Comparison of ENCODE assay signal across 7 cellular contexts in genomic region chr2:3660640-3661039, GRCh38. TPM values are rescaled to one million over a fixed set of nuclear protein-coding genes. Genes with fewer than 3 reads are reported as not detected.
DNase-seq lines count a peak whose midpoint lies in the region; ATAC-seq, FAIRE-seq and TF ChIP-seq lines count a peak whose summit lies in the region.
"Not testable (repeated sequence)": the region's sequence is repeated elsewhere in the genome, so short reads cannot be mapped to it uniquely, and the experiment has no call there.

No MANE protein-coding gene starts in this region.

- H3K9me3 ChIP-seq in IMR-90 (ENCODE audit: control insufficient read depth, insufficient read depth, low read length); keratinocyte (ENCODE audit: control insufficient read depth, low read depth, low read length): not testable (repeated sequence)

- not testable (repeated sequence) for H3K9me3 Mint-ChIP-seq in activated CD4-positive, alpha-beta memory T cell treated with anti-CD3 and anti-CD28 coated beads, Interleukin-2, amount 10 ng/mL, durations not matched to agents 7 days and 5 days; brain

- not testable (repeated sequence) for H2AK9ac ChIP-seq in IMR-90 (replicated peaks; ENCODE audit: low read depth, low read length, poor library complexity)

- not testable (repeated sequence) for BruUV-seq in IMR-90 (replicated peaks; lab: Mats Ljungman, UMichigan)

- ATAC-seq in IMR-90 (ENCODE audit: low read depth), result not testable (repeated sequence)

- H3K18ac ChIP-seq in IMR-90 (ENCODE audit: low read depth, low read length), result not testable (repeated sequence)

- H3K23ac ChIP-seq in IMR-90 (ENCODE audit: low read depth, low read length), result not testable (repeated sequence)

- not testable (repeated sequence) for H4K8ac ChIP-seq in IMR-90 (ENCODE audit: low read depth in 2 of 2, low read length in 2 of 2)

- not testable (repeated sequence) for H3K79me1 ChIP-seq in IMR-90 (ENCODE audit: low read depth in 1 of 2, low read length in 2 of 2)

- H4K91ac ChIP-seq in IMR-90 (ENCODE audit: insufficient read depth, low read depth, low read length), result not testable (repeated sequence)

- in situ Hi-C loops in Caki2 (cut with HindIII; ENCODE audit: low pct_unique_long_range_greater_than_20kb, low sequenced_read_pairs), result not testable (repeated sequence)
- in situ Hi-C loops in IMR-90 (cut with MboI; ENCODE audit: low sequenced_read_pairs), result loop anchor here (25.0 kb wide), 1 partner anchor 1798 kb away; no protein-coding TSS in a partner anchor

- not testable (repeated sequence) for H2BK5ac ChIP-seq in IMR-90 (ENCODE audit: low read depth, low read length, poor library complexity, severe bottlenecking)

- H2AFZ ChIP-seq in IMR-90 (replicated peaks; ENCODE audit: low read length, poor library complexity); keratinocyte (ENCODE audit: control insufficient read depth, low read length): not testable (repeated sequence)

- intact Hi-C loops in IMR-90 (cut with micrococcal nuclease), result not testable (repeated sequence)

- H2BK20ac ChIP-seq in IMR-90 (ENCODE audit: low read depth, low read length), result not testable (repeated sequence)

- not testable (repeated sequence) for H2BK15ac ChIP-seq in IMR-90 (ENCODE audit: low read depth, low read length)

- not testable (repeated sequence) for H3K79me2 ChIP-seq in keratinocyte (ENCODE audit: control insufficient read depth, insufficient read depth, low read length)

- H3K56ac ChIP-seq in IMR-90 (ENCODE audit: extremely low read depth, insufficient read depth, low read length), result not testable (repeated sequence)

- H4K5ac ChIP-seq in IMR-90 (ENCODE audit: low read depth, low read length), result not testable (repeated sequence)

- DNase-seq in Caki2 (ENCODE audit: low read depth) (peak; percentile 60), IMR-90 (peak; percentile 18), SHP77 (lab: John Stamatoyannopoulos, UW) (peak; percentile 15 to 61), keratinocyte (ENCODE audit: low read depth, low spot score) (peak; percentile 44)
- peak; percentile 53 for DNase-seq in activated CD4-positive, alpha-beta memory T cell treated with anti-CD3 and anti-CD28 coated beads, Interleukin-2, amount 10 ng/mL, durations not matched to agents 7 days and 5 days
- peak; percentile 15 for DNase-seq in stimulated activated CD4-positive, alpha-beta T cell treated with anti-CD3 and anti-CD28 coated beads, Interleukin-15, amount 100 ng/mL, for 24 hours

- CTCF ChIA-PET in IMR-90 (lab: Yijun Ruan, JAX), result not testable (repeated sequence)
- CTCF ChIA-PET in activated CD4-positive, alpha-beta memory T cell treated with anti-CD3 and anti-CD28 coated beads, Interleukin-2, amount 10 ng/mL, durations not matched to agents 7 days and 5 days (lab: Charles Lee), result interaction anchor here (0.9 to 1.3 kb wide), 2 partner anchors 9 to 22 kb away, joined by 3 to 7 read pairs; no protein-coding TSS in a partner anchor

- H3K4ac ChIP-seq in IMR-90 (ENCODE audit: low read depth, low read length), result not testable (repeated sequence)

- not testable (repeated sequence) for H3K27me3 Mint-ChIP-seq in activated CD4-positive, alpha-beta memory T cell treated with anti-CD3 and anti-CD28 coated beads, Interleukin-2, amount 10 ng/mL, durations not matched to agents 7 days and 5 days; brain

- not testable (repeated sequence) for H4K20me1 ChIP-seq in IMR-90 (ENCODE audit: insufficient read depth, low read length); keratinocyte (ENCODE audit: control insufficient read depth, extremely low read depth, insufficient read depth, low read length)

- H3K4me3 ChIP-seq in IMR-90 (ENCODE audit: insufficient read depth, low read depth, low read length); keratinocyte (ENCODE audit: control insufficient read depth in 2 of 3, extremely low read depth in 1 of 3, insufficient read depth in 2 of 3, low read depth in 1 of 3, low read length in 3 of 3): not testable (repeated sequence)

- dilution Hi-C loops in IMR-90 (cut with HindIII; ENCODE audit: low sequenced_read_pairs, unreplicated experiment); keratinocyte (cut with MboI; ENCODE audit: extremely low pct_ligation_motif_present, low sequenced_read_pairs): not testable (repeated sequence)

- H3K27me3 ChIP-seq in IMR-90 (ENCODE audit: control insufficient read depth, insufficient read depth, low read length); keratinocyte (ENCODE audit: control insufficient read depth, extremely low read depth, insufficient read depth, low read length): not testable (repeated sequence)

- peaks cover 10% of the 10 kb centered on the region; the same call in 1 of the 2 replicates for H3K4me1 ChIP-seq in IMR-90 (ENCODE audit: control insufficient read depth, insufficient read depth, low read length)
- peaks cover 16% of the 10 kb centered on the region for H3K4me1 ChIP-seq in keratinocyte (ENCODE audit: control insufficient read depth, extremely low read depth, insufficient read depth, low read length)

- not testable (repeated sequence) for H3K9ac ChIP-seq in IMR-90 (ENCODE audit: low read depth, low read length); keratinocyte (ENCODE audit: control insufficient read depth, extremely low read depth, insufficient read depth, low read length)

- not testable (repeated sequence) for H3K27ac ChIP-seq in IMR-90 (ENCODE audit: insufficient read depth, low read length)
- peak overlapping the region; percentile 57 for H3K27ac ChIP-seq in keratinocyte (ENCODE audit: control insufficient read depth, insufficient read depth, low read length)

- H3K9me1 ChIP-seq in IMR-90 (ENCODE audit: insufficient read depth, low read length); keratinocyte (ENCODE audit: control insufficient read depth, extremely low read depth, insufficient read depth, low read length): not testable (repeated sequence)

- not testable (repeated sequence) for TF ChIP-seq CTCF in IMR-90 (conservative IDR thresholded peaks at IDR 0.05; ENCODE audit: low read depth, low read length); brain (conservative IDR thresholded peaks at IDR 0.05); keratinocyte (optimal IDR thresholded peaks at IDR 0.05 in 1 of 3, IDR thresholded peaks at IDR 0.05 in 1 of 3, conservative IDR thresholded peaks at IDR 0.05 in 1 of 3; ENCODE audit: extremely low read depth in 1 of 3, insufficient read depth in 2 of 3, low read length in 3 of 3)

- FAIRE-seq in keratinocyte (lab: Jason Lieb, UNC), result not testable (repeated sequence)

- POLR2A ChIA-PET in IMR-90 (lab: Charles Lee; ENCODE audit: unreplicated experiment), result not testable (repeated sequence)
- POLR2A ChIA-PET in activated CD4-positive, alpha-beta memory T cell treated with anti-CD3 and anti-CD28 coated beads, Interleukin-2, amount 10 ng/mL, durations not matched to agents 7 days and 5 days (lab: Charles Lee), result interaction anchor here (1.6 to 3.3 kb wide), 3 partner anchors 9 to 103 kb away, joined by 4 to 20 read pairs (median 11); partner anchors contain the start of gene RNASEH1

- not testable (repeated sequence) for TF ChIP-seq RAD21 in IMR-90 (IDR thresholded peaks at IDR 0.05; ENCODE audit: low read length)

- H3K4me2 ChIP-seq in IMR-90 (ENCODE audit: low read depth, low read length); keratinocyte (ENCODE audit: control insufficient read depth, extremely low read depth, insufficient read depth, low read depth, low read length): not testable (repeated sequence)

- H3K27ac Mint-ChIP-seq in activated CD4-positive, alpha-beta memory T cell treated with anti-CD3 and anti-CD28 coated beads, Interleukin-2, amount 10 ng/mL, durations not matched to agents 7 days and 5 days, result peak overlapping the region; percentile 79
- peak overlapping the region in 4 of 5 experiments; percentile 6 to 99 (median 94) for H3K27ac Mint-ChIP-seq in brain

- H2AK5ac ChIP-seq in IMR-90 (ENCODE audit: low read depth, low read length), result not testable (repeated sequence)

- H3K36me3 Mint-ChIP-seq in activated CD4-positive, alpha-beta memory T cell treated with anti-CD3 and anti-CD28 coated beads, Interleukin-2, amount 10 ng/mL, durations not matched to agents 7 days and 5 days (ENCODE audit: low read depth), result peaks cover 13% of the 10 kb centered on the region
- H3K36me3 Mint-ChIP-seq in brain, result not testable (repeated sequence)

- TF ChIP-seq POLR2A in IMR-90 (IDR thresholded peaks at IDR 0.05; ENCODE audit: low read depth, low read length), result not testable (repeated sequence)

- not testable (repeated sequence) for H3K4me3 Mint-ChIP-seq in activated CD4-positive, alpha-beta memory T cell treated with anti-CD3 and anti-CD28 coated beads, Interleukin-2, amount 10 ng/mL, durations not matched to agents 7 days and 5 days
- H3K4me3 Mint-ChIP-seq in brain, result peak overlapping the region in 1 of 5 experiments; percentile 48

- not testable (repeated sequence) for H3K36me3 ChIP-seq in IMR-90 (ENCODE audit: control insufficient read depth, insufficient read depth, low read length); keratinocyte (ENCODE audit: control insufficient read depth in 2 of 2, extremely low read depth in 1 of 2, insufficient read depth in 2 of 2, low read length in 2 of 2)

- H3K4me1 Mint-ChIP-seq in activated CD4-positive, alpha-beta memory T cell treated with anti-CD3 and anti-CD28 coated beads, Interleukin-2, amount 10 ng/mL, durations not matched to agents 7 days and 5 days, result peaks cover 32% of the 10 kb centered on the region
- peaks cover 61% of the 10 kb centered on the region for H3K4me1 Mint-ChIP-seq in brain

- 82% methylated on average over 3 of the region's 7 CpGs; no CpG with 5 or more reads in 1 of the 2 experiments for WGBS in IMR-90 (ENCODE audit: extremely low coverage in 2 of 2, insufficient read length in 1 of 2), 2 experiments

- not testable (repeated sequence) for H2BK120ac ChIP-seq in IMR-90 (ENCODE audit: low read depth, low read length)

- H3K14ac ChIP-seq in IMR-90 (replicated peaks; ENCODE audit: low read depth, low read length), result not testable (repeated sequence)

RNA-seq across cellular contexts. Expression of gene ALLC, which starts 2.6 kb away (rescaled TPM):
- total RNA-seq in Caki2 (2014; rRNA removed; shearing (Covaris generic); ENCODE audit: low replicate concordance), result not detected in 2 replicates
- not detected in 2 replicates for total RNA-seq in IMR-90 (2012; rRNA removed)
- polyA plus RNA-seq in IMR-90 (2012; rRNA removed) (not detected in 2 replicates), brain (ENCODE audit: insufficient read depth, low read depth, low replicate concordance) (not detected), keratinocyte (not detected in 3 replicates)
- polyA plus RNA-seq in IMR-90 (2012; cell fraction: cytosol; rRNA removed), result not detected in 2 replicates
- polyA plus RNA-seq in IMR-90 (2012; cell fraction: nucleus; rRNA removed; ENCODE audit: low replicate concordance), result not detected in 2 replicates
- total RNA-seq in activated CD4-positive, alpha-beta memory T cell treated with anti-CD3 and anti-CD28 coated beads, Interleukin-2, amount 10 ng/mL, durations not matched to agents 7 days and 5 days, result not detected
- not detected for polyA plus RNA-seq in keratinocyte (2011; ENCODE audit: low read depth)
- polyA plus RNA-seq in keratinocyte (2011; cell fraction: cytosol; rRNA removed), result not detected in 2 replicates
- not detected in 2 replicates for polyA plus RNA-seq in keratinocyte (2011; cell fraction: nucleus; rRNA removed)
- polyA plus RNA-seq in keratinocyte (2012; ENCODE audit: low replicate concordance), result not detected in 2 replicates
- polyA minus RNA-seq in keratinocyte, result not detected in 3 replicates
- polyA minus RNA-seq in keratinocyte (2011; cell fraction: cytosol; rRNA and poly(A)+ RNA removed), result not detected
- polyA minus RNA-seq in keratinocyte (2011; cell fraction: nucleus; rRNA and poly(A)+ RNA removed), result not detected in 2 replicates

RNA-seq across cellular contexts. Expression of gene DCDC2C, which starts 42.7 kb away (rescaled TPM):
- total RNA-seq in Caki2 (2014; rRNA removed; shearing (Covaris generic); ENCODE audit: low replicate concordance), result not detected in 2 replicates
- total RNA-seq in IMR-90 (2012; rRNA removed), result not detected in 2 replicates
- polyA plus RNA-seq in IMR-90 (2012; rRNA removed) (not detected in 2 replicates), brain (ENCODE audit: insufficient read depth, low read depth, low replicate concordance) (not detected), keratinocyte (not detected in 3 replicates)
- not detected in 2 replicates for polyA plus RNA-seq in IMR-90 (2012; cell fraction: cytosol; rRNA removed)
- polyA plus RNA-seq in IMR-90 (2012; cell fraction: nucleus; rRNA removed; ENCODE audit: low replicate concordance), result not detected in 2 replicates
- not detected for total RNA-seq in activated CD4-positive, alpha-beta memory T cell treated with anti-CD3 and anti-CD28 coated beads, Interleukin-2, amount 10 ng/mL, durations not matched to agents 7 days and 5 days
- polyA plus RNA-seq in keratinocyte (2011; ENCODE audit: low read depth), result not detected
- polyA plus RNA-seq in keratinocyte (2011; cell fraction: cytosol; rRNA removed), result not detected in 2 replicates
- not detected in 2 replicates for polyA plus RNA-seq in keratinocyte (2011; cell fraction: nucleus; rRNA removed)
- 0.27 TPM in 1 of 2 replicates, not detected in the other for polyA plus RNA-seq in keratinocyte (2012; ENCODE audit: low replicate concordance)
- not detected in 3 replicates for polyA minus RNA-seq in keratinocyte
- polyA minus RNA-seq in keratinocyte (2011; cell fraction: cytosol; rRNA and poly(A)+ RNA removed), result not detected
- not detected in 2 replicates for polyA minus RNA-seq in keratinocyte (2011; cell fraction: nucleus; rRNA and poly(A)+ RNA removed)
